ENCODE assay signal across 22 cellular contexts in genomic region chr22:19693981-19694670, GRCh38. TPM values are rescaled to one million over a fixed set of nuclear protein-coding genes. Genes with fewer than 3 reads are reported as not detected.
DNase-seq lines count a peak whose midpoint lies in the region; ATAC-seq and TF ChIP-seq lines count a peak whose summit lies in the region.
"Had no signal": no experiment of that assay in that cellular context is flagged by ENCODE, and none has a peak within 500 bp of the region (broad histone marks: within the 10 kb centered on the region; RNA-seq: fewer than 3 reads in every experiment).

No MANE protein-coding gene starts in this region.

- no peak overlapping the region for H2BK120ac ChIP-seq in trophoblast cell (ENCODE audit: insufficient read depth, low read length, poor library complexity)

- H2BK5ac ChIP-seq in trophoblast cell (ENCODE audit: low read depth, low read length, poor library complexity): no peak overlapping the region

- H3K27ac ChIP-seq in PC-3 (ENCODE audit: low read length) (no peak overlapping the region), endodermal cell (ENCODE audit: low read depth, low read length) (no peak overlapping the region), trophoblast cell (ENCODE audit: low read depth, low read length) (no peak overlapping the region)
- H3K27ac ChIP-seq: SJSA1 had no signal

- peak; percentile 30 for DNase-seq in PC-3
- peak; percentile 39 for DNase-seq in endodermal cell
- DNase-seq in trophoblast cell: peak; percentile 51 to 67
- no peak for DNase-seq in OCI-M1 (lab: John Stamatoyannopoulos, UW)
- DNase-seq in NCI-H524 treated with DMSO at 0.1 percent for 48 hours (lab: John Stamatoyannopoulos, UW): no peak
- DNase-seq: Calu3; DMS79 treated with DMSO at 0.1 percent for 48 hours; GF-D8; H9; Karpas-422; MV-4-11; NCI-H1105; NCI-H1436 treated with DMSO at 0.1 percent for 48 hours; NCI-H187 treated with DMSO at 0.1 percent for 48 hours; NCI-H524; NCI-H774; NK-92 treated with Interleukin-12 subunit alpha and Interleukin-12 subunit beta, amount 100 ng/mL, for 24 hours; Right ventricle myocardium superior; RPMI8226 had no signal

- no peak overlapping the region for H3K27ac Mint-ChIP-seq in endodermal cell
- H3K27ac Mint-ChIP-seq: H9 had no signal

- peaks cover 6% of the 10 kb centered on the region for H3K4me1 Mint-ChIP-seq in endodermal cell

- no peaks in the 10 kb centered on the region for H3F3A ChIP-seq in PC-3 (ENCODE audit: low read length, unreplicated experiment)

- 82 to 89% methylated on average over 8 to 12 of the region's 12 CpGs for WGBS in endodermal cell (ENCODE audit: insufficient coverage in 1 of 2, insufficient read length in 1 of 2), 2 experiments
- WGBS in trophoblast cell (ENCODE audit: extremely low coverage, insufficient coverage, insufficient read length): no CpG with 5 or more reads among the region's 12 CpGs

- H2BK12ac ChIP-seq in trophoblast cell (ENCODE audit: low read length): no peak overlapping the region

- H4K91ac ChIP-seq in trophoblast cell (ENCODE audit: low read depth, low read length): no peak overlapping the region

- POLR2A ChIA-PET in PC-3 (lab: Charles Lee; ENCODE audit: unreplicated experiment): no interaction called here

- H3K9me3 Mint-ChIP-seq in endodermal cell: no peaks in the 10 kb centered on the region
- H3K9me3 Mint-ChIP-seq: H9 had no signal

- H3K4me1 ChIP-seq in PC-3 (ENCODE audit: insufficient read depth, low read length) (peaks cover 9% of the 10 kb centered on the region), endodermal cell (ENCODE audit: control insufficient read depth, insufficient read depth, low read length) (no peaks in the 10 kb centered on the region), trophoblast cell (ENCODE audit: control insufficient read depth in 1 of 2, insufficient read depth in 2 of 2, low read length in 2 of 2) (peaks cover 0 to 4% of the 10 kb centered on the region in 2 experiments)

- no peaks in the 10 kb centered on the region for H3K9me3 ChIP-seq in PC-3 (ENCODE audit: low read length)
- no peaks in the 10 kb centered on the region for H3K9me3 ChIP-seq in endodermal cell (ENCODE audit: control insufficient read depth, low read length)
- no peaks in the 10 kb centered on the region for H3K9me3 ChIP-seq in trophoblast cell (ENCODE audit: insufficient read depth, low read depth, low read length)
- H3K9me3 ChIP-seq: SJSA1 had no signal

- no peaks in the 10 kb centered on the region for H4K20me1 ChIP-seq in PC-3 (ENCODE audit: low read length)

- H3K79me1 ChIP-seq in trophoblast cell (ENCODE audit: low read length): no peaks in the 10 kb centered on the region

- no peak overlapping the region for H4K8ac ChIP-seq in trophoblast cell (ENCODE audit: low read depth, low read length)

- no TSS peak for BruUV-seq in PC-3 (replicated peaks; lab: Mats Ljungman, UMichigan)

- H3K27me3 ChIP-seq in PC-3 (ENCODE audit: low read length) (no peaks in the 10 kb centered on the region), endodermal cell (ENCODE audit: control insufficient read depth, insufficient read depth, low read length, poor library complexity, severe bottlenecking) (no peaks in the 10 kb centered on the region), trophoblast cell (ENCODE audit: insufficient read depth, low read length) (no peaks in the 10 kb centered on the region)
- H3K27me3 ChIP-seq: SJSA1 had no signal

- intact Hi-C loops in PC-3 (cut with micrococcal nuclease): no loop called here

- no peak overlapping the region for H3K4ac ChIP-seq in trophoblast cell (ENCODE audit: low read depth, low read length)

- no peak overlapping the region for H3K14ac ChIP-seq in trophoblast cell (ENCODE audit: low read length)

- H2AK5ac ChIP-seq in trophoblast cell (ENCODE audit: low read length): no peak overlapping the region

- H3K4me2 ChIP-seq in PC-3 (ENCODE audit: low read length) (no peak overlapping the region), trophoblast cell (ENCODE audit: low read length) (no peak overlapping the region)

- no peak overlapping the region for H3K4me3 Mint-ChIP-seq in endodermal cell
- H3K4me3 Mint-ChIP-seq: H9 had no signal

- H4K12ac ChIP-seq in trophoblast cell (ENCODE audit: low read depth, low read length): no peak overlapping the region

- no peak for TF ChIP-seq CTCF in PC-3 (conservative IDR thresholded peaks at IDR 0.05; ENCODE audit: low read depth, low read length)
- no peak for TF ChIP-seq CTCF in endodermal cell (conservative IDR thresholded peaks at IDR 0.05)

- no peak overlapping the region for H3K9ac ChIP-seq in PC-3 (ENCODE audit: low read length)
- no peak overlapping the region for H3K9ac ChIP-seq in endodermal cell (ENCODE audit: extremely low read depth, low read length, poor library complexity, severe bottlenecking)
- no peak overlapping the region for H3K9ac ChIP-seq in trophoblast cell (ENCODE audit: low read length)

- H3K9me2 ChIP-seq in PC-3 (replicated peaks; ENCODE audit: low read length): no peaks in the 10 kb centered on the region

- ATAC-seq in PC-3: no peak
- ATAC-seq in HG03442 (IDR thresholded peaks at IDR 0.05; ENCODE audit: unreplicated experiment): no peak
- no peak for ATAC-seq in HG02970 (IDR thresholded peaks at IDR 0.05; ENCODE audit: low FRiP score, unreplicated experiment)

- CTCF ChIA-PET in PC-3 (lab: Charles Lee): no interaction called here

- no peak overlapping the region for H2AFZ ChIP-seq in PC-3 (ENCODE audit: low read length)
- no peak overlapping the region for H2AFZ ChIP-seq in trophoblast cell (ENCODE audit: insufficient read depth, low read length, poor library complexity)

- H3K23ac ChIP-seq in trophoblast cell (ENCODE audit: low read length): no peak overlapping the region

- no peaks in the 10 kb centered on the region for H3K36me3 ChIP-seq in PC-3 (ENCODE audit: low read depth, low read length)
- H3K36me3 ChIP-seq in endodermal cell (ENCODE audit: control insufficient read depth, insufficient read depth, low read length): no peaks in the 10 kb centered on the region
- no peaks in the 10 kb centered on the region for H3K36me3 ChIP-seq in trophoblast cell (ENCODE audit: control insufficient read depth in 1 of 2, insufficient read depth in 2 of 2, low read length in 2 of 2)
- H3K36me3 ChIP-seq: SJSA1 had no signal

- H3K27me3 Mint-ChIP-seq in endodermal cell (ENCODE audit: insufficient read depth): peaks cover 1% of the 10 kb centered on the region

- H3K36me3 Mint-ChIP-seq in endodermal cell (ENCODE audit: low read depth): no peaks in the 10 kb centered on the region

- H3K4me3 ChIP-seq in PC-3 (ENCODE audit: low read length) (no peak overlapping the region), endodermal cell (ENCODE audit: low read length) (no peak overlapping the region), trophoblast cell (ENCODE audit: low read depth, low read length) (no peak overlapping the region)
- H3K4me3 ChIP-seq: SJSA1 had no signal

- no peaks in the 10 kb centered on the region for H3K79me2 ChIP-seq in PC-3 (ENCODE audit: low read length)
- no peaks in the 10 kb centered on the region for H3K79me2 ChIP-seq in trophoblast cell (ENCODE audit: control insufficient read depth, insufficient read depth, low read length, poor library complexity)

- H3K18ac ChIP-seq in trophoblast cell (ENCODE audit: low read length): no peak overlapping the region

RNA-seq across cellular contexts. Expression of gene SEPTIN5, which starts 20.2 kb away (rescaled TPM):
- total RNA-seq in PC-3 (2014; rRNA removed) (26.3 and 27.5 TPM in 2 replicates), endodermal cell (10 to 100 TPM in 1 of 2 donors, 1 to 10 TPM in 1; 9.8 to 20.0 TPM)
- 45.2 TPM for polyA plus RNA-seq in endodermal cell (2013, experiment 1 of 2)
- 45.0 TPM for polyA plus RNA-seq in endodermal cell (2013, experiment 2 of 2)
- polyA plus RNA-seq in trophoblast cell (2013): 1.5 TPM in 2 replicates

RNA-seq across cellular contexts. Expression of gene GP1BB, which starts 29.2 kb away (rescaled TPM):
- total RNA-seq in PC-3 (2014; rRNA removed) (0.80 and 5.9 TPM in 2 replicates), endodermal cell (under 1 TPM; 0.48 to 0.62 TPM)
- 4.2 TPM for polyA plus RNA-seq in endodermal cell (2013, experiment 1 of 2)
- polyA plus RNA-seq in endodermal cell (2013, experiment 2 of 2): 5.0 TPM
- polyA plus RNA-seq in trophoblast cell (2013): 0.05 TPM in 1 of 2 replicates, not detected in the other
- total RNA-seq: Calu3, Right ventricle myocardium superior had no signal

Comparison
In these comparisons a context has a peak if more than half of its experiments do, and no peak if none do; other contexts are left out.
1. DNase-seq: peak in PC-3 (single experiment), endodermal cell (single experiment) and trophoblast cell (2 of 2); none in OCI-M1 (single experiment) and NCI-H524 treated with DMSO at 0.1 percent for 48 hours (single experiment).